8 cellular contexts compared by ENCODE assay signal in genomic region chr1:149886396-149887195, GRCh38. TPM values are rescaled to one million over a fixed set of nuclear protein-coding genes. Genes with fewer than 3 reads are reported as not detected.
A peak's percentile ranks its signal among the peaks of the same experiment; 100 is the strongest.
DNase-seq lines count a peak whose midpoint lies in the region; ATAC-seq and TF ChIP-seq lines count a peak whose summit lies in the region.

No MANE protein-coding gene starts in this region.

- no peaks in the 10 kb centered on the region for H3K27me3 Mint-ChIP-seq in activated naive CD4-positive, alpha-beta T cell treated with anti-CD3 and anti-CD28 coated beads, Interleukin-2, amount 10 ng/mL, durations not matched to agents 7 days and 5 days

- no peaks in the 10 kb centered on the region for H3K9me3 Mint-ChIP-seq in activated naive CD4-positive, alpha-beta T cell treated with anti-CD3 and anti-CD28 coated beads, Interleukin-2, amount 10 ng/mL, durations not matched to agents 7 days and 5 days

- in situ Hi-C loops in SK-MEL-5 (cut with HindIII; ENCODE audit: low pct_unique_long_range_greater_than_20kb, low sequenced_read_pairs), result no loop called here

- TF ChIP-seq CTCF in GM06990 (IDR thresholded peaks at IDR 0.05; ENCODE audit: insufficient read depth, low read length, poor library complexity, severe bottlenecking), result no peak
- no peak for TF ChIP-seq CTCF in NB4 (IDR thresholded peaks at IDR 0.05; ENCODE audit: low read depth, low read length)
- TF ChIP-seq CTCF in omental fat pad (IDR thresholded peaks at IDR 0.05), result no peak
- TF ChIP-seq CTCF in testis (IDR thresholded peaks at IDR 0.05), result no peak

- peak; percentile 60 for ATAC-seq in HG02571 (IDR thresholded peaks at IDR 0.05; ENCODE audit: unreplicated experiment)
- peak; percentile 86 for ATAC-seq in omental fat pad (ENCODE audit: low FRiP score)

- H3K36me3 ChIP-seq in GM06990 (ENCODE audit: control insufficient read depth, insufficient read depth, low read length) (no peaks in the 10 kb centered on the region), testis (ENCODE audit: low read depth, missing control alignments) (no peaks in the 10 kb centered on the region)

- H3K36me3 Mint-ChIP-seq in activated naive CD4-positive, alpha-beta T cell treated with anti-CD3 and anti-CD28 coated beads, Interleukin-2, amount 10 ng/mL, durations not matched to agents 7 days and 5 days, result peaks cover 6% of the 10 kb centered on the region

- H3K27me3 ChIP-seq in GM06990 (replicated peaks; ENCODE audit: control insufficient read depth, insufficient read depth, low read length), result no peaks in the 10 kb centered on the region
- no peaks in the 10 kb centered on the region for H3K27me3 ChIP-seq in testis

- H3K9me3 ChIP-seq in testis, result no peaks in the 10 kb centered on the region

- 0 to 1% methylated on average over 44 to 62 of the region's 62 CpGs for WGBS in testis, 2 donors

- DNase-seq in GM06990 (ENCODE audit: extremely low read depth, insufficient read length), result peak; percentile 96
- DNase-seq in NB4 (ENCODE audit: low read depth), result peak; percentile 98
- DNase-seq in SK-MEL-5 (ENCODE audit: low read depth, low spot score), result peak; percentile 100
- DNase-seq in activated naive CD4-positive, alpha-beta T cell treated with anti-CD3 and anti-CD28 coated beads, Interleukin-2, amount 10 ng/mL, durations not matched to agents 7 days and 5 days, result peak; percentile 90
- peak; percentile 99 for DNase-seq in glomerular visceral epithelial cell (ENCODE audit: extremely low spot score)
- DNase-seq in omental fat pad (ENCODE audit: low spot score), result peak; percentile 56
- DNase-seq in testis, result peak; percentile 97

- peaks cover 18% of the 10 kb centered on the region for H3K4me1 Mint-ChIP-seq in activated naive CD4-positive, alpha-beta T cell treated with anti-CD3 and anti-CD28 coated beads, Interleukin-2, amount 10 ng/mL, durations not matched to agents 7 days and 5 days

- H3K4me1 ChIP-seq in testis, result peaks cover 5% of the 10 kb centered on the region

- no peak overlapping the region for H3K4me3 Mint-ChIP-seq in activated naive CD4-positive, alpha-beta T cell treated with anti-CD3 and anti-CD28 coated beads, Interleukin-2, amount 10 ng/mL, durations not matched to agents 7 days and 5 days

- H3K27ac Mint-ChIP-seq in activated naive CD4-positive, alpha-beta T cell treated with anti-CD3 and anti-CD28 coated beads, Interleukin-2, amount 10 ng/mL, durations not matched to agents 7 days and 5 days, result no peak overlapping the region

- CTCF ChIA-PET in activated naive CD4-positive, alpha-beta T cell treated with anti-CD3 and anti-CD28 coated beads, Interleukin-2, amount 10 ng/mL, durations not matched to agents 7 days and 5 days (lab: Charles Lee), result interaction anchor here (1.0 to 3.5 kb wide), 5 partner anchors 9 to 301 kb away, joined by 3 to 20 read pairs (median 14); no protein-coding TSS in a partner anchor

- peak overlapping the region; percentile 76 for H3K4me3 ChIP-seq in GM06990 (replicated peaks; ENCODE audit: low read depth, low read length)
- H3K4me3 ChIP-seq in NB4 (ENCODE audit: low read depth, low read length), result peak overlapping the region; percentile 83
- H3K4me3 ChIP-seq in testis, result peak overlapping the region; percentile 69 to 86

- intact Hi-C loops in testis (cut with DNase I; ENCODE audit: low total_unique reads), result no loop called here

- TF ChIP-seq POLR2A in NB4 (IDR thresholded peaks at IDR 0.05; ENCODE audit: extremely low read depth, insufficient read length) (peak; percentile 86), testis (IDR thresholded peaks at IDR 0.05) (peak; percentile 99)

- peak overlapping the region; percentile 97 to 100 for H3K27ac ChIP-seq in testis

RNA-seq across cellular contexts. Expression of gene BOLA1, which starts 12.8 kb away (rescaled TPM):
- total RNA-seq in SK-MEL-5 (2014; rRNA removed; shearing (Covaris generic)), result 18.5 and 21.1 TPM in 2 replicates
- polyA plus RNA-seq in SK-MEL-5 (2015; cell fraction: cytosol; rRNA removed), result 15.3 and 25.0 TPM in 2 replicates
- polyA plus RNA-seq in SK-MEL-5 (2015; cell fraction: nucleus; rRNA removed), result 35.6 and 37.1 TPM in 2 replicates
- total RNA-seq in omental fat pad, result 10 to 100 TPM; 11.5 to 28.8 (median 25.5) TPM
- total RNA-seq in testis, result 10 to 100 TPM; 30.6 to 33.5 TPM
- 16.7 TPM for polyA plus RNA-seq in testis (ENCODE audit: insufficient read depth, low read depth, low replicate concordance)

RNA-seq across cellular contexts. Expression of gene SV2A, which starts 31.0 kb away (rescaled TPM):
- total RNA-seq in SK-MEL-5 (2014; rRNA removed; shearing (Covaris generic)), result 19.4 and 22.3 TPM in 2 replicates
- polyA plus RNA-seq in SK-MEL-5 (2015; cell fraction: cytosol; rRNA removed), result 37.2 and 41.9 TPM in 2 replicates
- polyA plus RNA-seq in SK-MEL-5 (2015; cell fraction: nucleus; rRNA removed), result 29.0 and 30.7 TPM in 2 replicates
- total RNA-seq in omental fat pad, result 1 to 10 TPM in 1 of 4 donors, under 1 TPM in 3; 0.48 to 1.3 (median 0.70) TPM
- total RNA-seq in testis, result 1 to 10 TPM; 1.4 to 1.7 TPM
- polyA plus RNA-seq in testis (ENCODE audit: insufficient read depth, low read depth, low replicate concordance), result 2.3 TPM

RNA-seq across cellular contexts. Expression of gene SF3B4, which starts 41.0 kb away (rescaled TPM):
- total RNA-seq in SK-MEL-5 (2014; rRNA removed; shearing (Covaris generic)), result 14.1 and 15.4 TPM in 2 replicates
- polyA plus RNA-seq in SK-MEL-5 (2015; cell fraction: cytosol; rRNA removed), result 110 and 124 TPM in 2 replicates
- polyA plus RNA-seq in SK-MEL-5 (2015; cell fraction: nucleus; rRNA removed), result 44.7 and 44.8 TPM in 2 replicates
- total RNA-seq in omental fat pad (10 to 100 TPM in 1 of 4 donors, 1 to 10 TPM in 3; 6.0 to 17.4 (median 9.7) TPM), testis (10 to 100 TPM; 30.2 to 32.1 TPM)
- 121 TPM for polyA plus RNA-seq in testis (ENCODE audit: insufficient read depth, low read depth, low replicate concordance)

RNA-seq across cellular contexts. Expression of gene MTMR11, which starts 50.1 kb away (rescaled TPM):
- total RNA-seq in SK-MEL-5 (2014; rRNA removed; shearing (Covaris generic)), result 1.6 TPM in 2 replicates
- 1.4 and 3.4 TPM in 2 replicates for polyA plus RNA-seq in SK-MEL-5 (2015; cell fraction: cytosol; rRNA removed)
- polyA plus RNA-seq in SK-MEL-5 (2015; cell fraction: nucleus; rRNA removed), result 28.3 and 37.9 TPM in 2 replicates
- total RNA-seq in omental fat pad (1 to 10 TPM; 3.2 to 4.8 (median 4.5) TPM), testis (10 to 100 TPM; 39.8 to 50.4 TPM)
- polyA plus RNA-seq in testis (ENCODE audit: insufficient read depth, low read depth, low replicate concordance), result 20.5 TPM

Comparison
In these comparisons a context has a peak if more than half of its experiments do, and no peak if none do; other contexts are left out.
1. Peak in every context shown above with its lines: DNase-seq, ATAC-seq, H3K4me3 ChIP-seq and H3K27ac ChIP-seq.